16 cellular contexts compared by ENCODE assay signal in genomic region chr2:141692829-141693228, GRCh38.
"Had no signal": no experiment of that assay in that cellular context is flagged by ENCODE, and none has a peak within 500 bp of the region (broad histone marks: within the 10 kb centered on the region; RNA-seq: fewer than 3 reads in every experiment).

No MANE protein-coding gene starts in this region.

- H3K36me3 ChIP-seq: adrenal gland, breast epithelium, ovary had no signal

- H3K27me3 ChIP-seq: adrenal gland, breast epithelium, ovary had no signal

- DNase-seq: activated CD4-positive, alpha-beta memory T cell treated with anti-CD3 and anti-CD28 coated beads for 36 hours; activated CD4-positive, alpha-beta T cell treated with anti-CD3 and anti-CD28 coated beads for 36 hours; activated gamma-delta T cell treated with Interleukin-2 at 50 U/mL for 16 hours; activated T-cell treated with anti-CD3 and anti-CD28 coated beads for 4 hours; adrenal gland; foreskin melanocyte; mesendoderm; natural killer cell; ovary; psoas muscle; right cardiac atrium; trophoblast cell had no signal

- H3K9me3 ChIP-seq: adrenal gland, breast epithelium, ovary, psoas muscle had no signal

- H3K4me1 ChIP-seq: adrenal gland, breast epithelium, psoas muscle had no signal

- ATAC-seq: activated CD4-positive, alpha-beta T cell treated with anti-CD3 and anti-CD28 coated beads for 36 hours; activated naive CD4-positive, alpha-beta T cell treated with anti-CD3 and anti-CD28 coated beads, Interleukin-2, amount 50 U/mL, for 72 hours; natural killer cell; psoas muscle; WTC11 had no signal

- H3K4me3 ChIP-seq: adrenal gland, breast epithelium, coronary artery, ovary, psoas muscle had no signal

- H3K27ac ChIP-seq: adrenal gland, breast epithelium, coronary artery, ovary, psoas muscle had no signal
